In the genomic region with DNA sequence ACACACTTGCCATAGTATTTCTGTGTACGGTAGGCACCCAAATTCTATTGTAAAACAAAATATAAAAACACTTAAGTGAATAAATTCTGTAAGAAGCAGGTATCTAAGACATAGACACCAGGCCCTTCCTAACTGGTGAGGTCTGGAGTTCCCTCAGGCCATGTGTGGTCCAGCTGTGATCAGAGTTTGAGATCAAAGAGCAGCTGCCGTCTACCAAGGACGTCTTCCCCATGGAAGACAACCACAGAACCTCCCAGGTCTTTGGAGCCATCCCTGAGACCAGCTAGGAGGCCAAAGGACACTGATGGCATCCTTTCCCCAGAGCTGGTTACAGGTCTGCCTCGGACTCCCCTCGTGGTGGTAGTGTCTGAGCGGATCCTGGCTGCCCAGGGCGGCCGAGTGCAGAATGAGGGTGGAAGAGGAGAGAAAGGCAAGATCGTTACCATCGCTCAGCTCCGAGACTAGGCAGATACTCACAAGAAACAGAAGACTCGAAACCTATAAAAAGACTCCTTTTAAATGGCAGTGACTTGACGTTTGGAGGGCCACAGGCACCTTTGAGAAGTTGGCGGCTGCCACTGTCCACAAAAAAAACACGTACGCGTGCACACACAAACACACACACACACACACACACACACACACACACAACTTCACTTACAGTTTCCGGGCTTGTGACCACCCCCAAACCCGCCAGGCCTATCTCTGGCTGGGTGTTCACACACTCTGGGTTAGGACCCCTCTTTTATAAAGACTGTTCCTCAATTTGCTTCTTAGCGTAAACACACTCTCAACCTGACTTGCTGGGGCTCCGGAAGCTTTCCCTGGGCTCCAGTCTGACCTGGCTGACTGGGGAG, we compare ENCODE assay signal across 13 cellular contexts. TPM values are rescaled to one million over a fixed set of nuclear protein-coding genes. Genes with fewer than 3 reads are reported as not detected.
DNase-seq lines count a peak whose midpoint lies in the region; ATAC-seq and TF ChIP-seq lines count a peak whose summit lies in the region.
"Had no signal": no experiment of that assay in that cellular context is flagged by ENCODE, and none has a peak within 500 bp of the region (broad histone marks: within the 10 kb centered on the region; RNA-seq: fewer than 3 reads in every experiment).

No MANE protein-coding gene starts in this region.

- H3K4me3 ChIP-seq in SJCRH30 (no peak overlapping the region), gastroesophageal sphincter (no peak overlapping the region), sigmoid colon (peak overlapping the region in 1 of 4 donors; percentile 8)

- no peak overlapping the region for H3K27ac ChIP-seq in SJCRH30
- H3K27ac ChIP-seq in gastroesophageal sphincter, result peak overlapping the region in 3 of 4 donors; percentile 66 to 100 (median 71)
- peak overlapping the region; percentile 63 to 100 (median 83) for H3K27ac ChIP-seq in sigmoid colon
- H3K27ac ChIP-seq: KMS-11 had no signal

- 41 to 62% methylated on average over 6 to 14 of the region's 21 CpGs for WGBS in gastroesophageal sphincter (ENCODE audit: low coverage in 1 of 2), 2 donors
- 69 to 81% methylated on average over 21 of the region's 21 CpGs for WGBS in sigmoid colon, 2 donors

- H3K36me3 ChIP-seq in SJCRH30, result peaks cover 6% of the 10 kb centered on the region
- no peaks in the 10 kb centered on the region for H3K36me3 ChIP-seq in gastroesophageal sphincter
- peaks cover 0 to 2% (median 0%) of the 10 kb centered on the region in 4 donors for H3K36me3 ChIP-seq in sigmoid colon

- no peaks in the 10 kb centered on the region for H3K9me3 ChIP-seq in SJCRH30 (replicated peaks)
- no peaks in the 10 kb centered on the region for H3K9me3 ChIP-seq in gastroesophageal sphincter
- no peaks in the 10 kb centered on the region for H3K9me3 ChIP-seq in sigmoid colon

- H3K27me3 ChIP-seq in SJCRH30 (no peaks in the 10 kb centered on the region), gastroesophageal sphincter (no peaks in the 10 kb centered on the region), sigmoid colon (no peaks in the 10 kb centered on the region)

- H3K4me1 ChIP-seq in SJCRH30 (peaks cover 19% of the 10 kb centered on the region; the same call in 1 of the 2 replicates), gastroesophageal sphincter (peaks cover 0 to 100% (median 70%) of the 10 kb centered on the region in 3 donors), sigmoid colon (peaks cover 0 to 97% (median 91%) of the 10 kb centered on the region in 4 donors)

- DNase-seq in ELF-1 (ENCODE audit: low read depth, low spot score) (peak; percentile 55), SJCRH30 (peak; percentile 47 to 70), sigmoid colon (no peak), cerebellar cortex (ENCODE audit: low spot score) (no peak), DMS79 treated with DMSO at 0.1 percent for 48 hours (lab: John Stamatoyannopoulos, UW) (no peak), NOMO-1 treated with dmso at 0.1 percent for 144 hours (lab: John Stamatoyannopoulos, UW; ENCODE audit: unreplicated experiment) (no peak)
- DNase-seq: activated CD8-positive, alpha-beta memory T cell treated with anti-CD3 and anti-CD28 coated beads, Interleukin-2, amount 10 ng/mL, durations not matched to agents 7 days and 5 days; dermis blood vessel endothelial cell; NCI-H1694; stimulated activated CD4-positive, alpha-beta T cell treated with anti-CD3 and anti-CD28 coated beads, Interleukin-1b, Interleukin-23, amount 100 ng/mL, for 48 hours had no signal

- TF ChIP-seq CTCF in gastroesophageal sphincter (IDR thresholded peaks at IDR 0.05), result no peak
- no peak for TF ChIP-seq CTCF in sigmoid colon (IDR thresholded peaks at IDR 0.05)

- intact Hi-C loops in sigmoid colon (cut with DNase I), result no loop called here

- TF ChIP-seq POLR2A in gastroesophageal sphincter (IDR thresholded peaks at IDR 0.05) (no peak), sigmoid colon (IDR thresholded peaks at IDR 0.05) (no peak)

- ATAC-seq in gastroesophageal sphincter (no peak), HG02588 (IDR thresholded peaks at IDR 0.05; ENCODE audit: unreplicated experiment) (no peak)
- ATAC-seq: activated CD8-positive, alpha-beta memory T cell treated with anti-CD3 and anti-CD28 coated beads, Interleukin-2, amount 10 ng/mL, durations not matched to agents 7 days and 5 days had no signal

- TF ChIP-seq EP300 in gastroesophageal sphincter (IDR thresholded peaks at IDR 0.05) (no peak), sigmoid colon (IDR thresholded peaks at IDR 0.05) (no peak)

RNA-seq across cellular contexts. Expression of a gene that starts 7.5 kb away (rescaled TPM):
- total RNA-seq in SJCRH30 (2014; rRNA removed; shearing (Covaris generic)), result 65.6 and 66.9 TPM in 2 replicates
- total RNA-seq in gastroesophageal sphincter, result 100 to 1,000 TPM; 172 to 315 (median 211) TPM
- total RNA-seq in sigmoid colon, result 100 to 1,000 TPM; 142 to 227 (median 151) TPM
- 10 to 100 TPM; 16.4 to 58.8 (median 47.4) TPM for polyA plus RNA-seq in sigmoid colon

RNA-seq across cellular contexts. Expression of a gene that starts 14.7 kb away (rescaled TPM):
- total RNA-seq in SJCRH30 (2014; rRNA removed; shearing (Covaris generic)), result 1.3 TPM in 2 replicates
- total RNA-seq in gastroesophageal sphincter (1 to 10 TPM; 1.6 to 9.0 (median 3.8) TPM), sigmoid colon (10 to 100 TPM in 1 of 4 donors, 1 to 10 TPM in 3; 1.3 to 13.8 (median 2.3) TPM)
- polyA plus RNA-seq in sigmoid colon, result under 1 TPM in 1 of 3 donors, not detected in 2; 0.89 TPM

Comparison
In these comparisons a context has a peak if more than half of its experiments do, and no peak if none do; other contexts are left out.
1. DNase-seq: peak in ELF-1 (single experiment) and SJCRH30 (2 of 2); none in sigmoid colon (single experiment), cerebellar cortex (single experiment), DMS79 treated with DMSO at 0.1 percent for 48 hours (single experiment) and NOMO-1 treated with dmso at 0.1 percent for 144 hours (single experiment).